ENCODE assay signal across 7 cellular contexts in genomic region chr5:55232194-55232984, GRCh38. TPM values are rescaled to one million over a fixed set of nuclear protein-coding genes. Genes with fewer than 3 reads are reported as not detected.
DNase-seq lines count a peak whose midpoint lies in the region; ATAC-seq and TF ChIP-seq lines count a peak whose summit lies in the region.

No MANE protein-coding gene starts in this region.

- TF ChIP-seq CTCF in GM06990 (IDR thresholded peaks at IDR 0.05; ENCODE audit: insufficient read depth, low read length, poor library complexity, severe bottlenecking) (no peak), WERI-Rb-1 (IDR thresholded peaks at IDR 0.05; ENCODE audit: low read depth, low read length) (no peak), fibroblast of lung (conservative IDR thresholded peaks at IDR 0.05 in 1 of 2, IDR thresholded peaks at IDR 0.05 in 1 of 2; ENCODE audit: low read depth in 1 of 2, low read length in 2 of 2) (no peak)

- H4K20me1 ChIP-seq in fibroblast of lung (ENCODE audit: control insufficient read depth, extremely low read depth, insufficient read depth, low read length): no peaks in the 10 kb centered on the region

- H2AFZ ChIP-seq in fibroblast of lung (ENCODE audit: low read length): peak overlapping the region; percentile 3
- peak overlapping the region; percentile 98 for H2AFZ ChIP-seq in neuron (ENCODE audit: low read depth, low read length)

- no peak overlapping the region for H3K27ac ChIP-seq in WERI-Rb-1
- H3K27ac ChIP-seq in fibroblast of lung (ENCODE audit: insufficient read depth, low read length): no peak overlapping the region

- H3K9me3 ChIP-seq in WERI-Rb-1 (ENCODE audit: severe bottlenecking) (no peaks in the 10 kb centered on the region), fibroblast of lung (ENCODE audit: control insufficient read depth, insufficient read depth, low read depth, low read length) (no peaks in the 10 kb centered on the region), neuron (ENCODE audit: low read length) (no peaks in the 10 kb centered on the region)

- ATAC-seq in HG03439 (IDR thresholded peaks at IDR 0.05; ENCODE audit: unreplicated experiment) (peak; percentile 8), HG03520 (IDR thresholded peaks at IDR 0.05; ENCODE audit: unreplicated experiment) (no peak)

- peak overlapping the region; percentile 56 for H3K4me3 ChIP-seq in GM06990 (replicated peaks; ENCODE audit: low read depth, low read length)
- peak overlapping the region; percentile 67 for H3K4me3 ChIP-seq in WERI-Rb-1 (ENCODE audit: low read depth, low read length)
- peak overlapping the region; percentile 41 to 57 (median 48) for H3K4me3 ChIP-seq in fibroblast of lung (replicated peaks in 1 of 4; ENCODE audit: control extremely low read depth in 1 of 4, insufficient read depth in 1 of 4, low read depth in 3 of 4, low read length in 4 of 4)
- H3K4me3 ChIP-seq in neuron (ENCODE audit: low read length): peak overlapping the region; percentile 56

- no peaks in the 10 kb centered on the region for H3K79me2 ChIP-seq in fibroblast of lung (ENCODE audit: control insufficient read depth, insufficient read depth, low read length)

- no peaks in the 10 kb centered on the region for H3K36me3 ChIP-seq in GM06990 (ENCODE audit: control insufficient read depth, insufficient read depth, low read length)
- no peaks in the 10 kb centered on the region for H3K36me3 ChIP-seq in WERI-Rb-1
- H3K36me3 ChIP-seq in fibroblast of lung (ENCODE audit: control insufficient read depth, insufficient read depth, low read length): no peaks in the 10 kb centered on the region
- H3K36me3 ChIP-seq in neuron (ENCODE audit: insufficient read depth, low read length): no peaks in the 10 kb centered on the region

- H3K27me3 ChIP-seq in GM06990 (replicated peaks; ENCODE audit: control insufficient read depth, insufficient read depth, low read length) (peaks cover 1% of the 10 kb centered on the region), WERI-Rb-1 (ENCODE audit: insufficient read depth, low read depth, severe bottlenecking) (peaks cover 66% of the 10 kb centered on the region), fibroblast of lung (ENCODE audit: control insufficient read depth, insufficient read depth, low read length) (peaks cover 60% of the 10 kb centered on the region), neuron (ENCODE audit: insufficient read depth, low read length) (peaks cover 73% of the 10 kb centered on the region)

- no peak overlapping the region for H3K9ac ChIP-seq in fibroblast of lung (ENCODE audit: insufficient read depth, low read length)

- DNase-seq in GM06990 (ENCODE audit: extremely low read depth, insufficient read length) (peak; percentile 37), WERI-Rb-1 (peak; percentile 67), fibroblast of lung (ENCODE audit: low read depth in 2 of 2) (peak in 1 of 2 donors; percentile 13), HuH-7 (ENCODE audit: low spot score) (no peak)

- peaks cover 2% of the 10 kb centered on the region for H3K4me1 ChIP-seq in fibroblast of lung (ENCODE audit: control insufficient read depth, extremely low read depth, insufficient read depth, low read length)
- H3K4me1 ChIP-seq in neuron (ENCODE audit: insufficient read depth, low read length): peaks cover 35% of the 10 kb centered on the region

- H3K4me2 ChIP-seq in fibroblast of lung (ENCODE audit: extremely low read depth, insufficient read depth, low read length): peak overlapping the region; percentile 46

RNA-seq across cellular contexts. Expression of gene CCNO, which starts 1.0 kb away (rescaled TPM):
- total RNA-seq in fibroblast of lung: not detected in 2 replicates
- 0.03 TPM in 1 of 2 replicates, not detected in the other for polyA plus RNA-seq in fibroblast of lung
- polyA plus RNA-seq in fibroblast of lung (2012): 0.10 and 0.12 TPM in 2 replicates
- not detected in 2 replicates for polyA minus RNA-seq in fibroblast of lung (ENCODE audit: low replicate concordance)

RNA-seq across cellular contexts. Expression of gene MCIDAS, which starts 5.3 kb away (rescaled TPM):
- total RNA-seq in fibroblast of lung: not detected in 2 replicates
- not detected in 2 replicates for polyA plus RNA-seq in fibroblast of lung
- polyA plus RNA-seq in fibroblast of lung (2012): not detected in 2 replicates
- polyA minus RNA-seq in fibroblast of lung (ENCODE audit: low replicate concordance): not detected in 2 replicates

RNA-seq across cellular contexts. Expression of gene CDC20B, which starts 59.4 kb away (rescaled TPM):
- under 0.01 TPM in 1 of 2 replicates, not detected in the other for total RNA-seq in fibroblast of lung
- 0.12 TPM in 1 of 2 replicates, not detected in the other for polyA plus RNA-seq in fibroblast of lung
- polyA plus RNA-seq in fibroblast of lung (2012): 0.08 TPM in 1 of 2 replicates, not detected in the other
- not detected in 2 replicates for polyA minus RNA-seq in fibroblast of lung (ENCODE audit: low replicate concordance)
